Comparison of ENCODE assay signal across 9 cellular contexts in the genomic region with DNA sequence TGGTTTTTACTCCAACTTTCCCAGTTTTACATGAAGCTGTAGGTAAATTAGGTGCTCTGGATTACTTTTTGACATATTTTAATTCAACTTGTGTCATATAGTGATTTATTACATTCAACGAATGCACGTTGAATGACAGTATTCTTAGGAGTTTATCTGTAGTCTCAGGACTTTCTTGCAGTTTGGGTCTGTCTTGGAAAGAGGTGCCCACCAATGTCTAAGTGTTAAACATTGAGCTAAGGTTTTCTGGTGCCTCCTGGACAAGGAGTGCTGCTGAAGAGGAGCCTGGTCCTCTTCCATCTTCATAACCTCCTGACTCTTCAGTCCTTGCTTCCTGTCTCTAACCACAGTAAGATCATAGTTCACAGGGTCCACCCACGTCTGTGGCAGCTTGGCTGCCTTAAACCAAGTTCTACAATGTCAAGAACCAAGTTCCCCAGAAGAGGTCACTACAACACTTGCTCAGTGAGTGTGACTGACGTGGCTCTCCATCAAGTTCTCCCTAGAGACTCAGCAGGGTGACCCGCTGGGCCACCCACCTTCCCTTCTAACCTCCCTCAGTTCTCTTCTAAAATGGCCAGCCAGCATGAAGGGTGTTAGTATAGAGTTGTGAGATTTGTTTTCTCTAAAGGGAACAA. TPM values are rescaled to one million over a fixed set of nuclear protein-coding genes. Genes with fewer than 3 reads are reported as not detected.
DNase-seq lines count a peak whose midpoint lies in the region; ATAC-seq, FAIRE-seq and TF ChIP-seq lines count a peak whose summit lies in the region.
"Had no signal": no experiment of that assay in that cellular context is flagged by ENCODE, and none has a peak within 500 bp of the region (broad histone marks: within the 10 kb centered on the region; RNA-seq: fewer than 3 reads in every experiment).

No MANE protein-coding gene starts in this region.

- H2AFZ ChIP-seq in PC-9: no peak overlapping the region

- H3K27me3 Mint-ChIP-seq in stimulated activated memory B cell treated with anti-CD40 and anti-IgM and Interleukin-4, amounts not matched to agents 10 μg/mL and 1 μg/mL and 100 μg/mL, for 72 hours: peaks cover 22% of the 10 kb centered on the region

- BruUV-seq in PC-9 (replicated peaks; lab: Mats Ljungman, UMichigan): no TSS peak

- H3K4me3 Mint-ChIP-seq in stimulated activated memory B cell treated with anti-CD40 and anti-IgM and Interleukin-4, amounts not matched to agents 10 μg/mL and 1 μg/mL and 100 μg/mL, for 72 hours: no peak overlapping the region

- intact Hi-C loops in PC-9 (cut with micrococcal nuclease; ENCODE audit: unreplicated experiment): loop anchor here (1.0 to 2.0 kb wide), 2 partner anchors 375 to 809 kb away; no protein-coding TSS in a partner anchor
- intact Hi-C loops in ascending aorta (cut with DNase I): loop anchor here (2.0 kb wide), 1 partner anchor 375 kb away; no protein-coding TSS in a partner anchor

- H3K27ac ChIP-seq in PC-9 (no peak overlapping the region), ascending aorta (no peak overlapping the region)
- H3K27ac ChIP-seq: epithelial cell of prostate had no signal

- no peak overlapping the region for H3K27ac Mint-ChIP-seq in stimulated activated memory B cell treated with anti-CD40 and anti-IgM and Interleukin-4, amounts not matched to agents 10 μg/mL and 1 μg/mL and 100 μg/mL, for 72 hours

- CTCF ChIA-PET in PC-9 (lab: Charles Lee): interaction anchor here (0.6 kb wide), 2 partner anchors 293 to 1370 kb away, joined by 3 read pairs; no protein-coding TSS in a partner anchor

- peaks cover 26% of the 10 kb centered on the region for H3K4me1 ChIP-seq in PC-9 (replicated peaks; ENCODE audit: insufficient read depth)
- no peaks in the 10 kb centered on the region for H3K4me1 ChIP-seq in ascending aorta

- H3K4me3 ChIP-seq in PC-9 (no peak overlapping the region), ascending aorta (no peak overlapping the region)

- peak; percentile 99 for ATAC-seq in GM21737 (IDR thresholded peaks at IDR 0.05; ENCODE audit: unreplicated experiment)
- ATAC-seq in stimulated activated memory B cell treated with anti-CD40 and anti-IgM and Interleukin-4, amounts not matched to agents 10 μg/mL and 1 μg/mL and 100 μg/mL, for 72 hours: peak; percentile 95

- H3F3A ChIP-seq in PC-9 (ENCODE audit: insufficient read depth, low read depth): peaks cover 14% of the 10 kb centered on the region

- H3K36me3 Mint-ChIP-seq in stimulated activated memory B cell treated with anti-CD40 and anti-IgM and Interleukin-4, amounts not matched to agents 10 μg/mL and 1 μg/mL and 100 μg/mL, for 72 hours: no peaks in the 10 kb centered on the region

- DNase-seq in NK-92 treated with Interleukin-12 subunit alpha and Interleukin-12 subunit beta, amount 100 ng/mL, for 24 hours (lab: John Stamatoyannopoulos, UW): peak; percentile 28
- DNase-seq in NK-92 (lab: John Stamatoyannopoulos, UW; ENCODE audit: unreplicated experiment) (no peak), HTR-8/SVneo (ENCODE audit: insufficient read length, low spot score) (peak; percentile 53), PC-9 (peak; percentile 20 to 81), ascending aorta (ENCODE audit: low spot score in 2 of 2) (no peak), left kidney (ENCODE audit: low read depth, low spot score) (peak; percentile 80)

- peak; percentile 82 for TF ChIP-seq CTCF in PC-9 (conservative IDR thresholded peaks at IDR 0.05)
- peak in 2 of 3 experiments; percentile 23 to 42 for TF ChIP-seq CTCF in ascending aorta (IDR thresholded peaks at IDR 0.05)

- no peaks in the 10 kb centered on the region; the same call in 1 of the 2 replicates for H3K9me2 ChIP-seq in PC-9 (ENCODE audit: insufficient read depth)

- POLR2A ChIA-PET in PC-9 (lab: Charles Lee; ENCODE audit: unreplicated experiment): no interaction called here

- peaks cover 13% of the 10 kb centered on the region for H3K4me1 Mint-ChIP-seq in stimulated activated memory B cell treated with anti-CD40 and anti-IgM and Interleukin-4, amounts not matched to agents 10 μg/mL and 1 μg/mL and 100 μg/mL, for 72 hours

- H3K27me3 ChIP-seq in PC-9 (ENCODE audit: insufficient read depth, low read depth): no peaks in the 10 kb centered on the region
- H3K27me3 ChIP-seq in ascending aorta: no peaks in the 10 kb centered on the region

- H3K9me3 Mint-ChIP-seq in stimulated activated memory B cell treated with anti-CD40 and anti-IgM and Interleukin-4, amounts not matched to agents 10 μg/mL and 1 μg/mL and 100 μg/mL, for 72 hours: no peaks in the 10 kb centered on the region

- no peaks in the 10 kb centered on the region for H4K20me1 ChIP-seq in PC-9 (ENCODE audit: insufficient read depth)

- H3K36me3 ChIP-seq in PC-9 (ENCODE audit: low read depth): no peaks in the 10 kb centered on the region
- no peaks in the 10 kb centered on the region for H3K36me3 ChIP-seq in ascending aorta

- H3K79me2 ChIP-seq in PC-9 (ENCODE audit: low read depth): no peaks in the 10 kb centered on the region

- peak overlapping the region; percentile 20; the same call in 1 of the 2 replicates for H3K4me2 ChIP-seq in PC-9

- H3K9me3 ChIP-seq in PC-9 (ENCODE audit: insufficient read depth, low read depth): no peaks in the 10 kb centered on the region
- no peaks in the 10 kb centered on the region for H3K9me3 ChIP-seq in ascending aorta

- no peak for FAIRE-seq in HTR-8/SVneo (lab: Jason Lieb, UNC)

RNA-seq across cellular contexts. Expression of a gene that starts 6.1 kb away (rescaled TPM):
- not detected in 2 replicates for total RNA-seq in PC-9 (2021)
- total RNA-seq in ascending aorta: not detected

Comparison
In these comparisons a context has a peak if more than half of its experiments do, and no peak if none do; other contexts are left out.
1. DNase-seq: peak in NK-92 treated with Interleukin-12 subunit alpha and Interleukin-12 subunit beta, amount 100 ng/mL, for 24 hours (single experiment), HTR-8/SVneo (single experiment), PC-9 (2 of 2) and left kidney (single experiment); none in NK-92 (single experiment) and ascending aorta (0 of 2).